13 cellular contexts compared by ENCODE assay signal in genomic region chr1:19456915-19457554, GRCh38. TPM values are rescaled to one million over a fixed set of nuclear protein-coding genes. Genes with fewer than 3 reads are reported as not detected.
DNase-seq lines count a peak whose midpoint lies in the region; ATAC-seq and TF ChIP-seq lines count a peak whose summit lies in the region.
"Had no signal": no experiment of that assay in that cellular context is flagged by ENCODE, and none has a peak within 500 bp of the region (broad histone marks: within the 10 kb centered on the region; RNA-seq: fewer than 3 reads in every experiment).

No MANE protein-coding gene starts in this region.

- H3K27me3 Mint-ChIP-seq in activated CD4-positive, alpha-beta T cell treated with anti-CD3 and anti-CD28 coated beads for 36 hours, result no peaks in the 10 kb centered on the region

- H3K4me1 ChIP-seq in Panc1 (ENCODE audit: control insufficient read depth, insufficient read depth, low read length) (peaks cover 93% of the 10 kb centered on the region), smooth muscle cell (ENCODE audit: low read depth) (peaks cover 61% of the 10 kb centered on the region)

- H3K27ac Mint-ChIP-seq in activated CD4-positive, alpha-beta T cell treated with anti-CD3 and anti-CD28 coated beads for 36 hours, result peak overlapping the region; percentile 73
- H3K27ac Mint-ChIP-seq: T-helper 1 cell treated with Interleukin-12 subunit alpha and Interleukin-12 subunit beta and Interleukin-4 antibody, amounts not matched to agents 30 μg/mL and 1 μg/mL, for 36 hours had no signal

- H3K36me3 Mint-ChIP-seq in activated CD4-positive, alpha-beta T cell treated with anti-CD3 and anti-CD28 coated beads for 36 hours (ENCODE audit: low read depth), result peaks cover 24% of the 10 kb centered on the region

- H3K4me2 ChIP-seq in smooth muscle cell, result peak overlapping the region; percentile 63
- H3K4me2 ChIP-seq: A549 had no signal

- no TSS peak for BruUV-seq in Panc1 (replicated peaks; lab: Mats Ljungman, UMichigan)

- H3K9me3 ChIP-seq in Panc1 (ENCODE audit: control insufficient read depth, insufficient read depth, low read depth, low read length), result no peaks in the 10 kb centered on the region
- no peaks in the 10 kb centered on the region for H3K9me3 ChIP-seq in smooth muscle cell (replicated peaks; ENCODE audit: low read depth)
- H3K9me3 ChIP-seq: A549 had no signal

- no peak overlapping the region for H2AFZ ChIP-seq in smooth muscle cell (ENCODE audit: low read depth)

- H3K9ac ChIP-seq in smooth muscle cell (ENCODE audit: low read depth), result no peak overlapping the region

- H4K20me1 ChIP-seq in smooth muscle cell (ENCODE audit: low read depth), result peaks cover 99% of the 10 kb centered on the region

- no peak overlapping the region for H3K4me3 Mint-ChIP-seq in activated CD4-positive, alpha-beta T cell treated with anti-CD3 and anti-CD28 coated beads for 36 hours
- H3K4me3 Mint-ChIP-seq: T-helper 1 cell treated with Interleukin-12 subunit alpha and Interleukin-12 subunit beta and Interleukin-4 antibody, amounts not matched to agents 30 μg/mL and 1 μg/mL, for 36 hours had no signal

- CTCF ChIA-PET in activated CD4-positive, alpha-beta T cell treated with anti-CD3 and anti-CD28 coated beads for 36 hours (lab: Charles Lee), result no interaction called here
- CTCF ChIA-PET in Panc1 (lab: Charles Lee), result interaction anchor here (1.2 kb wide), 1 partner anchor 194 kb away, joined by 3 read pairs; no protein-coding TSS in a partner anchor

- H3K27ac ChIP-seq in Panc1 (ENCODE audit: low read length) (peak overlapping the region; percentile 99), smooth muscle cell (ENCODE audit: low read depth) (peak overlapping the region; percentile 74)
- H3K27ac ChIP-seq: A549 had no signal

- POLR2A ChIA-PET in activated CD4-positive, alpha-beta T cell treated with anti-CD3 and anti-CD28 coated beads for 36 hours (lab: Charles Lee), result no interaction called here
- POLR2A ChIA-PET in Panc1 (lab: Charles Lee), result no interaction called here

- H3K36me3 ChIP-seq in Panc1 (ENCODE audit: control insufficient read depth, insufficient read depth, low read length), result no peaks in the 10 kb centered on the region
- no peaks in the 10 kb centered on the region for H3K36me3 ChIP-seq in smooth muscle cell (ENCODE audit: low read depth)

- WGBS in smooth muscle cell (ENCODE audit: low lambda C conversion rate), result 50% methylated on average over 10 of the region's 10 CpGs

- peaks cover 98% of the 10 kb centered on the region for H3K79me2 ChIP-seq in smooth muscle cell (ENCODE audit: low read depth)

- no peak for DNase-seq in activated CD4-positive, alpha-beta T cell treated with anti-CD3 and anti-CD28 coated beads for 36 hours
- no peak for DNase-seq in activated CD4-positive, alpha-beta T cell treated with anti-CD3 and anti-CD28 coated beads for 48 hours
- DNase-seq in Panc1 (ENCODE audit: low read depth, low spot score), result no peak
- peak; percentile 56 for DNase-seq in fibroblast of pulmonary artery (ENCODE audit: low read depth)
- no peak for DNase-seq in smooth muscle cell (lab: John Stamatoyannopoulos, UW; ENCODE audit: unreplicated experiment)
- no peak for DNase-seq in central memory CD4-positive, alpha-beta T cell
- DNase-seq in SKM-1 treated with dmso at 0.1 percent for 144 hours (lab: John Stamatoyannopoulos, UW; ENCODE audit: unreplicated experiment), result no peak
- DNase-seq: erythroblast; stimulated activated CD4-positive, alpha-beta T cell treated with anti-CD3 and anti-CD28 coated beads, Interleukin-1b, Interleukin-23, amount 100 ng/mL, for 48 hours had no signal

- no peak for ATAC-seq in activated CD4-positive, alpha-beta T cell treated with anti-CD3 and anti-CD28 coated beads for 36 hours
- ATAC-seq in Panc1, result no peak
- ATAC-seq in GM18873 (IDR thresholded peaks at IDR 0.05; ENCODE audit: low FRiP score, unreplicated experiment), result no peak
- ATAC-seq: A549, K562 had no signal

- no peaks in the 10 kb centered on the region for H3F3A ChIP-seq in smooth muscle cell (ENCODE audit: low read depth)

- intact Hi-C loops in activated CD4-positive, alpha-beta T cell treated with anti-CD3 and anti-CD28 coated beads for 36 hours (cut with DNase I, micrococcal nuclease), result loop anchor here in 1 of 2 experiments (10.0 kb wide), 1 partner anchor 502 kb away; the partner anchor contains the start of gene IFFO2
- intact Hi-C loops in Panc1 (cut with micrococcal nuclease; ENCODE audit: unreplicated experiment), result no loop called here

- no peak for TF ChIP-seq CTCF in Panc1 (IDR thresholded peaks at IDR 0.05)
- no peak for TF ChIP-seq CTCF in fibroblast of pulmonary artery (IDR thresholded peaks at IDR 0.05; ENCODE audit: low read length, missing control alignments)
- no peak for TF ChIP-seq CTCF in smooth muscle cell (IDR thresholded peaks at IDR 0.05; ENCODE audit: borderline replicate concordance, insufficient read depth, poor library complexity, severe bottlenecking)

- H3K4me3 ChIP-seq in Panc1 (ENCODE audit: low read depth in 2 of 2, low read length in 2 of 2) (no peak overlapping the region), fibroblast of pulmonary artery (replicated peaks; ENCODE audit: low read depth, low read length) (no peak overlapping the region), smooth muscle cell (no peak overlapping the region)
- H3K4me3 ChIP-seq: A549, K562 had no signal

- H3K9me3 Mint-ChIP-seq in activated CD4-positive, alpha-beta T cell treated with anti-CD3 and anti-CD28 coated beads for 36 hours (ENCODE audit: low read depth), result no peaks in the 10 kb centered on the region
- H3K9me3 Mint-ChIP-seq: T-helper 1 cell treated with Interleukin-12 subunit alpha and Interleukin-12 subunit beta and Interleukin-4 antibody, amounts not matched to agents 30 μg/mL and 1 μg/mL, for 36 hours had no signal

- H3K27me3 ChIP-seq in Panc1 (ENCODE audit: control insufficient read depth, insufficient read depth, low read length) (no peaks in the 10 kb centered on the region), smooth muscle cell (ENCODE audit: low read depth) (no peaks in the 10 kb centered on the region)

- peaks cover 91% of the 10 kb centered on the region for H3K4me1 Mint-ChIP-seq in activated CD4-positive, alpha-beta T cell treated with anti-CD3 and anti-CD28 coated beads for 36 hours

- in situ Hi-C loops in Panc1 (cut with HindIII; ENCODE audit: low pct_unique_long_range_greater_than_20kb, low sequenced_read_pairs), result no loop called here

RNA-seq across cellular contexts. Expression of gene CAPZB, which starts 28.3 kb away (rescaled TPM):
- total RNA-seq in activated CD4-positive, alpha-beta T cell treated with anti-CD3 and anti-CD28 coated beads for 36 hours, result 100 to 1,000 TPM; 320 to 346 TPM
- total RNA-seq in Panc1 (2021; ENCODE audit: unreplicated experiment) (491 TPM), smooth muscle cell (205 and 209 TPM in 2 replicates)
- 494 TPM for polyA plus RNA-seq in Panc1 (2012; ENCODE audit: insufficient read length)
- polyA plus RNA-seq in smooth muscle cell, result 405 TPM in 2 replicates
